Comparison of ENCODE assay signal across 8 cellular contexts in the genomic region with DNA sequence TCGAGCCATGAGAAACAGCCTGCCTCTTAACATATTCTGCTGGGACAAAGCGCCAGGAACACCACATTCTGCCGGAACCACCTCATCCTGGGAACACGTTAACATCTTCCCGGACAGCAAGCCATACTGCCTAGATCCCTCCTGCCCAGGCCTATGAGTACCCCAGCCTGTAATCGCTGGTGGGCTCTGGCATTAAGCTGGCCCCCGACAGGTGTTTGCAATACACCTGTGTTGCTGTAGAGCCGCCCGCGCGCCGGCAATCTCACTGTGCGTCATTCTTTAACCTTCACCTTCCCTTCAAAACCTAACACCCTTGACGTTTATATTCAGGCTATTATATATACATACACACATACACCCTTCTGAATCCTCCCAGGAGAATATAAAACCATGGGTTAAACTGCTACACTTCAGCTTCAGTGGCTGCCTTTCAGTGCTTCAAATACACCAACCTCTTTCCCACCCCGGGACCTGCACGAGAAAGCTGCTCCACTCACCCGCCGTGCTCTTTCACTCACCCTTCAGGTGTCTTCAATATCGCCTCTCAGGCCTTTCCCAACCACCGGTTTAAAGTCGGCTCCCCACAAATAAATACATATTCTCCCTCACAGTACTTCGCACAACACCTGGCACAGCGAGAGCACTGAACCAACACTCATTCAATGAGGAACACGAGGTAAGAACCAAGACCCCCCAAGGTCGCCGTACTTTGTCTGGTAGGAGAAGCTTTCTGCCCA. TPM values are rescaled to one million over a fixed set of nuclear protein-coding genes. Genes with fewer than 3 reads are reported as not detected.
A peak's percentile ranks its signal among the peaks of the same experiment; 100 is the strongest.
DNase-seq lines count a peak whose midpoint lies in the region; ATAC-seq, FAIRE-seq and TF ChIP-seq lines count a peak whose summit lies in the region.

No MANE protein-coding gene starts in this region.

- intact Hi-C loops in mammary epithelial cell (cut with micrococcal nuclease), result no loop called here

- WGBS in mammary epithelial cell (ENCODE audit: low coverage, missing lambda C conversion rate), result 46% methylated on average over 25 of the region's 26 CpGs

- TF ChIP-seq CTCF in AG04450 (IDR thresholded peaks at IDR 0.05; ENCODE audit: low read depth, low read length), result no peak
- TF ChIP-seq CTCF in mammary epithelial cell (conservative IDR thresholded peaks at IDR 0.05 in 1 of 2, IDR thresholded peaks at IDR 0.05 in 1 of 2; ENCODE audit: extremely low read depth in 1 of 2, insufficient read depth in 1 of 2, low read depth in 1 of 2, low read length in 2 of 2), result no peak

- peak overlapping the region; percentile 95 for H2AFZ ChIP-seq in mammary epithelial cell (ENCODE audit: low read depth, low read length)

- in situ Hi-C loops in mammary epithelial cell (cut with MboI; ENCODE audit: low sequenced_read_pairs in 2 of 2), result loop anchor here in 1 of 2 donors (25.0 kb wide), 1 partner anchor 573 kb away; a partner anchor contains a TSS

- H3K9ac ChIP-seq in mammary epithelial cell (ENCODE audit: insufficient read depth, low read length) (peak overlapping the region; percentile 82), mucosa of rectum (ENCODE audit: low read depth in 1 of 2, low read length in 2 of 2) (peak overlapping the region; percentile 79 to 95)

- H3K4me3 ChIP-seq in AG04450 (ENCODE audit: low read depth, low read length) (peak overlapping the region; percentile 99), mammary epithelial cell (replicated peaks in 1 of 3; ENCODE audit: insufficient read depth in 1 of 3, low read depth in 2 of 3, low read length in 3 of 3) (peak overlapping the region; percentile 66 to 90 (median 69)), mucosa of rectum (ENCODE audit: low read length in 2 of 2) (peak overlapping the region; percentile 94 to 95)

- H3K27me3 ChIP-seq in AG04450 (ENCODE audit: control insufficient read depth, insufficient read depth, low read length), result peaks cover 6% of the 10 kb centered on the region
- no peaks in the 10 kb centered on the region for H3K27me3 ChIP-seq in mammary epithelial cell (ENCODE audit: insufficient read depth, low read length)
- H3K27me3 ChIP-seq in mucosa of rectum (ENCODE audit: control insufficient read depth in 2 of 2, insufficient read depth in 2 of 2, low read length in 2 of 2), result peaks cover 0 to 3% of the 10 kb centered on the region in 2 donors

- no TSS peak for BruUV-seq in mammary epithelial cell (replicated peaks; lab: Mats Ljungman, UMichigan)

- peaks cover 23% of the 10 kb centered on the region for H3K79me2 ChIP-seq in mammary epithelial cell (ENCODE audit: insufficient read depth, low read length)

- FAIRE-seq in urothelium cell line (lab: Jason Lieb, UNC), result no peak

- H3K9me3 ChIP-seq in AG04450 (ENCODE audit: control insufficient read depth, insufficient read depth, low read length) (peaks cover 10% of the 10 kb centered on the region; the same call in 1 of the 2 replicates), mammary epithelial cell (replicated peaks; ENCODE audit: insufficient read depth, low read length) (no peaks in the 10 kb centered on the region), mucosa of rectum (ENCODE audit: control insufficient read depth in 2 of 2, low read length in 2 of 2) (no peaks in the 10 kb centered on the region)

- CTCF ChIA-PET in AG04450 (lab: Charles Lee) (no interaction called here), mammary epithelial cell (lab: Charles Lee; ENCODE audit: low non-redundant PET) (interaction anchor here (0.8 kb wide), 1 partner anchor 209 kb away, joined by 5 read pairs; no protein-coding TSS in a partner anchor)

- H3K36me3 ChIP-seq in mammary epithelial cell (ENCODE audit: insufficient read depth, low read length) (no peaks in the 10 kb centered on the region), mucosa of rectum (ENCODE audit: control insufficient read depth in 2 of 2, insufficient read depth in 2 of 2, low read length in 2 of 2) (peaks cover 10 to 14% of the 10 kb centered on the region in 2 donors)

- DNase-seq in AG04450 (ENCODE audit: low read depth, low spot score), result no peak
- DNase-seq in HuH-7 (ENCODE audit: low spot score), result peak; percentile 17
- peak; percentile 7 for DNase-seq in mammary epithelial cell
- no peak for DNase-seq in urothelium cell line (ENCODE audit: low spot score)
- DNase-seq in GM19240 (ENCODE audit: insufficient read length, low spot score), result no peak

- H3K4me1 ChIP-seq in mammary epithelial cell (ENCODE audit: insufficient read depth, low read length), result peaks cover 14% of the 10 kb centered on the region
- peaks cover 12 to 18% of the 10 kb centered on the region in 2 donors for H3K4me1 ChIP-seq in mucosa of rectum (ENCODE audit: control insufficient read depth in 2 of 2, insufficient read depth in 2 of 2, low read length in 2 of 2)

- H3K27ac ChIP-seq in AG04450 (ENCODE audit: low read depth, low read length) (no peak overlapping the region), mammary epithelial cell (ENCODE audit: insufficient read depth, low read depth, low read length) (peak overlapping the region; percentile 96), mucosa of rectum (ENCODE audit: low read depth in 2 of 2, low read length in 2 of 2) (no peak overlapping the region)

- dilution Hi-C loops in mammary epithelial cell (cut with HindIII; ENCODE audit: low sequenced_read_pairs), result no loop called here

- no peak for ATAC-seq in HG02571 (IDR thresholded peaks at IDR 0.05; ENCODE audit: unreplicated experiment)
- ATAC-seq in GM21786 (IDR thresholded peaks at IDR 0.05; ENCODE audit: unreplicated experiment), result no peak

- no peaks in the 10 kb centered on the region for H4K20me1 ChIP-seq in mammary epithelial cell (ENCODE audit: insufficient read depth, low read length)

- peak overlapping the region; percentile 92 for H3K4me2 ChIP-seq in mammary epithelial cell (ENCODE audit: insufficient read depth, low read depth, low read length)

- POLR2A ChIA-PET in AG04450 (lab: Yijun Ruan, JAX), result no interaction called here

RNA-seq across cellular contexts. Expression of a gene that starts 1.0 kb away (rescaled TPM):
- polyA plus RNA-seq in AG04450 (2011; rRNA removed) (18.1 and 24.9 TPM in 2 replicates), mammary epithelial cell (14.4 TPM)
- polyA minus RNA-seq in AG04450 (2011; rRNA and poly(A)+ RNA removed), result 11.6 and 17.6 TPM in 2 replicates
- total RNA-seq in mammary epithelial cell, result 10 to 100 TPM; 19.5 to 22.6 TPM
- polyA minus RNA-seq in mammary epithelial cell, result 16.7 TPM

Comparison
In these comparisons a context has a peak if more than half of its experiments do, and no peak if none do; other contexts are left out.
1. DNase-seq: peak in HuH-7 (single experiment) and mammary epithelial cell (single experiment); none in AG04450 (single experiment), urothelium cell line (single experiment) and GM19240 (single experiment).
2. Peak in every context shown above with its lines, with median percentiles within 50 percentile points of each other: H3K4me3 ChIP-seq.